ENCODE assay signal across 1 cellular context in genomic region chr19:18831524-18832330, GRCh38.
TF ChIP-seq lines count a peak whose summit lies in the region.

UPF1 (plus strand) TSS chr19:18831959; CDS start chr19:18832210, 251 bp downstream.

TF ChIP-seq in K562, 482 proteins besides CTCF, POLR2A, EP300 and RAD21 (continued from another document and continues in another):
- TF ChIP-seq CHD7 (IDR thresholded peaks at IDR 0.05; ENCODE audit: low read depth, low read length) (no peak), ZNF583 (CRISPR knock-in tag; IDR thresholded peaks at IDR 0.05) (peak; percentile 76; the same call in 1 of the 2 replicates), ZFP91 (CRISPR knock-in tag; IDR thresholded peaks at IDR 0.05) (no peak), ZNF165 (CRISPR knock-in tag; IDR thresholded peaks at IDR 0.05; ENCODE audit: borderline replicate concordance) (no peak), CHD1 (IDR thresholded peaks at IDR 0.05; ENCODE audit: low read length) (peak; percentile 98), FOXP4 (CRISPR knock-in tag; IDR thresholded peaks at IDR 0.05; ENCODE audit: borderline replicate concordance) (no peak), CREB1 (IDR thresholded peaks at IDR 0.05) (peak; percentile 51; the same call in 1 of the 2 replicates), CREB1 (CRISPR knock-in tag; IDR thresholded peaks at IDR 0.05) (no peak), NUFIP1 (IDR thresholded peaks at IDR 0.05; ENCODE audit: partially characterized antibody) (no peak), ZSCAN32 (CRISPR knock-in tag; IDR thresholded peaks at IDR 0.05) (no peak), CHAMP1 (IDR thresholded peaks at IDR 0.05) (no peak), HCFC1 (IDR thresholded peaks at IDR 0.05; ENCODE audit: low read depth, low read length) (peak; percentile 55), ELK1 (CRISPR knock-in tag; IDR thresholded peaks at IDR 0.05) (no peak), E2F3 (CRISPR knock-in tag; IDR thresholded peaks at IDR 0.05) (peak; percentile 51; the same call in 1 of the 2 replicates), CBX2 (IDR thresholded peaks at IDR 0.05; ENCODE audit: insufficient read depth, low read length, poor library complexity, severe bottlenecking) (no peak), ZNF76 (CRISPR knock-in tag; IDR thresholded peaks at IDR 0.05; ENCODE audit: borderline replicate concordance) (peak; percentile 54; the same call in 1 of the 2 replicates), ZNF639 (CRISPR knock-in tag; conservative IDR thresholded peaks at IDR 0.05 in 1 of 2, IDR thresholded peaks at IDR 0.05 in 1 of 2) (peak in 1 of 2 experiments; percentile 76; a peak in 1 of 4 replicates), BCOR (IDR thresholded peaks at IDR 0.05) (peak; percentile 93), FOXM1 (IDR thresholded peaks at IDR 0.05; ENCODE audit: low read depth) (no peak), FOXM1 (CRISPR knock-in tag; IDR thresholded peaks at IDR 0.05; ENCODE audit: low read depth) (peak; percentile 56; the same call in 1 of the 2 replicates), ELF2 (CRISPR knock-in tag; IDR thresholded peaks at IDR 0.05) (peak; percentile 19; the same call in 1 of the 2 replicates), ERF (CRISPR knock-in tag; IDR thresholded peaks at IDR 0.05) (peak; percentile 67; the same call in 1 of the 2 replicates), MEIS2 (IDR thresholded peaks at IDR 0.05; ENCODE audit: partially characterized antibody) (peak; percentile 94), CBX3 (IDR thresholded peaks at IDR 0.05; ENCODE audit: borderline replicate concordance in 1 of 2, low read length in 2 of 2) (no peak), POLR2G (IDR thresholded peaks at IDR 0.05; ENCODE audit: low read depth, low read length) (peak; percentile 94), JUND (IDR thresholded peaks at IDR 0.05; ENCODE audit: borderline replicate concordance, low read depth, low read length) (no peak), JUND (tag; IDR thresholded peaks at IDR 0.05; ENCODE audit: borderline replicate concordance, low read depth, low read length) (no peak), XRCC5 (IDR thresholded peaks at IDR 0.05; ENCODE audit: low read depth, low read length) (no peak), NEUROD1 (IDR thresholded peaks at IDR 0.05; ENCODE audit: borderline replicate concordance, low read depth, low read length, partially characterized antibody) (no peak), FOXA1 (IDR thresholded peaks at IDR 0.05; ENCODE audit: borderline replicate concordance) (no peak), SAFB (IDR thresholded peaks at IDR 0.05; ENCODE audit: borderline replicate concordance, low read depth, low read length) (no peak), ZNF263 (CRISPR knock-in tag; IDR thresholded peaks at IDR 0.05; ENCODE audit: borderline replicate concordance) (no peak; the same call in 1 of the 2 replicates), PRDM10 (IDR thresholded peaks at IDR 0.05; ENCODE audit: partially characterized antibody) (peak; percentile 11), NR2C1 (IDR thresholded peaks at IDR 0.05) (no peak), NR2C1 (tag; IDR thresholded peaks at IDR 0.05) (no peak)
